8 cellular contexts compared by ENCODE assay signal in genomic region chrX:48475774-48476577, GRCh38. TPM values are rescaled to one million over a fixed set of nuclear protein-coding genes. Genes with fewer than 3 reads are reported as not detected.
DNase-seq lines count a peak whose midpoint lies in the region; ATAC-seq and FAIRE-seq lines count a peak whose summit lies in the region.

Gene FTSJ1 (plus strand): TSS chrX:48476199. CDS start chrX:48478048, 1,849 bp downstream.

- H3K27ac Mint-ChIP-seq in activated T-cell treated with anti-CD3 and anti-CD28 coated beads, Interleukin-2, amount 50 U/mL, for 72 hours: peak within 1 kb of the TSS; percentile 97

- peaks cover 1 to 14% of the 10 kb centered on the region in 2 donors for H3K36me3 Mint-ChIP-seq in activated T-cell treated with anti-CD3 and anti-CD28 coated beads, Interleukin-2, amount 50 U/mL, for 72 hours (ENCODE audit: insufficient read depth in 2 of 2)

- H3K4me1 Mint-ChIP-seq in activated T-cell treated with anti-CD3 and anti-CD28 coated beads, Interleukin-2, amount 50 U/mL, for 72 hours (ENCODE audit: low read depth): peaks cover 29% of the 10 kb centered on the region

- FAIRE-seq in RCC 7860 (lab: Jason Lieb, UNC): peak; percentile 88

- DNase-seq in DMS53 (lab: John Stamatoyannopoulos, UW) (peak; percentile 92), KG1 (lab: John Stamatoyannopoulos, UW) (peak; percentile 93), RCC 7860 (ENCODE audit: low spot score) (peak; percentile 76), myocyte (ENCODE audit: low read depth) (peak; percentile 91)
- DNase-seq in activated T-cell treated with anti-CD3 and anti-CD28 coated beads, Interleukin-2, amount 50 U/mL, for 72 hours: peak; percentile 77 to 87
- DNase-seq in stimulated activated CD8-positive, alpha-beta memory T cell treated with anti-CD3 and anti-CD28 coated beads, Interleukin-7, amount 100 ng/mL, for 48 hours (ENCODE audit: extremely low read depth in 1 of 2, low read depth in 1 of 2): peak; percentile 61 to 73

- H3K4me3 Mint-ChIP-seq in activated T-cell treated with anti-CD3 and anti-CD28 coated beads, Interleukin-2, amount 50 U/mL, for 72 hours: peak within 1 kb of the TSS; percentile 94 to 97

- H3K27me3 Mint-ChIP-seq in activated T-cell treated with anti-CD3 and anti-CD28 coated beads, Interleukin-2, amount 50 U/mL, for 72 hours (ENCODE audit: low read depth): peaks cover 4% of the 10 kb centered on the region

- ATAC-seq in GM21723 (IDR thresholded peaks at IDR 0.05; ENCODE audit: unreplicated experiment): peak; percentile 83
- peak; percentile 94 to 95 for ATAC-seq in activated T-cell treated with anti-CD3 and anti-CD28 coated beads, Interleukin-2, amount 50 U/mL, for 72 hours (replicated peaks in 1 of 2)
- peak; percentile 92 for ATAC-seq in esophagus mucosa

- H3K9me3 Mint-ChIP-seq in activated T-cell treated with anti-CD3 and anti-CD28 coated beads, Interleukin-2, amount 50 U/mL, for 72 hours: no peaks in the 10 kb centered on the region

RNA-seq across cellular contexts. Expression of gene FTSJ1, which starts in this region (rescaled TPM):
- total RNA-seq in activated T-cell treated with anti-CD3 and anti-CD28 coated beads, Interleukin-2, amount 50 U/mL, for 72 hours: 10 to 100 TPM; 64.3 to 68.7 TPM
- 33.8 TPM for total RNA-seq in esophagus mucosa
- 79.5 and 90.0 TPM in 2 replicates for total RNA-seq in myocyte
- 99.5 TPM for polyA plus RNA-seq in myocyte (2012)

Comparison
In these comparisons a context has a peak if more than half of its experiments do, and no peak if none do; other contexts are left out.
1. Peak in every context shown above with its lines: DNase-seq and ATAC-seq.